Comparison of ENCODE assay signal across 15 cellular contexts in the genomic region with DNA sequence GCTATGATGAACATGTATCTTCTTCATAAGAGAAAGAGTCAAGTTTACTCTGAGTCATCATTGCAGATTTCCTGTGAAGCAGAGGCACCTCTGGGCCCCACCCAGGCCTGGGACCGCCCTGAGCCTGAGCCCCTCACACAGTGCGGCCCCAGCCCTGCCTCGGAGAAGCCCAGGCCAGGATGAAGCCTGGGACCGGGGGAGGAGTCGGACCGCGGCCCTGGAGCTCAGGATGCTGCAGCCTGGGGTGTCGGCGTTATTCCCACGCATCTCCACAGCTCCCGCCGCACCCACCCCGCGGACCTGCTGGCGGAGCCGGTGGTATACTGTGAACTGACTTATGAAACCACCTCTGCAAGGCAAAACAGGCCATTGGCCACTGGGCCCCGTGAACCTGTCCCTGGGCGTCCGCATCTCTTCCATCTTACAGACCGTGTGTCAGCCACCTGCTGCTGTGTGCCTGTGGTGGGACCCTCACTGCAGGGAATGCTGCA. TPM values are rescaled to one million over a fixed set of nuclear protein-coding genes. Genes with fewer than 3 reads are reported as not detected.
A peak's percentile ranks its signal among the peaks of the same experiment; 100 is the strongest.
DNase-seq lines count a peak whose midpoint lies in the region; ATAC-seq, FAIRE-seq and TF ChIP-seq lines count a peak whose summit lies in the region.
"Had no signal": no experiment of that assay in that cellular context is flagged by ENCODE, and none has a peak within 500 bp of the region (broad histone marks: within the 10 kb centered on the region; RNA-seq: fewer than 3 reads in every experiment).

No MANE protein-coding gene starts in this region.

- peaks cover 0 to 4% (median under 1%) of the 10 kb centered on the region in 3 experiments; a peak in 4 of 7 replicates for H3K36me3 Mint-ChIP-seq in H9 (ENCODE audit: insufficient read depth in 1 of 3, low read depth in 3 of 3)
- no peaks in the 10 kb centered on the region for H3K36me3 Mint-ChIP-seq in activated naive CD8-positive, alpha-beta T cell treated with anti-CD3 and anti-CD28 coated beads, Interleukin-2, amount 50 U/mL, for 24 hours (ENCODE audit: low read depth)
- H3K36me3 Mint-ChIP-seq in activated CD4-positive, alpha-beta memory T cell treated with anti-CD3 and anti-CD28 coated beads for 36 hours = no peaks in the 10 kb centered on the region
- H3K36me3 Mint-ChIP-seq: activated CD8-positive, alpha-beta memory T cell treated with anti-CD3 and anti-CD28 coated beads, Interleukin-2, amount 10 ng/mL, durations not matched to agents 7 days and 5 days had no signal

- H3K36me3 ChIP-seq in hepatocyte (replicated peaks; ENCODE audit: insufficient read depth, low read depth) = no peaks in the 10 kb centered on the region
- H3K36me3 ChIP-seq in spleen = peaks cover 0 to 5% (median 0%) of the 10 kb centered on the region in 6 donors

- H3K23ac ChIP-seq in H9 (ENCODE audit: insufficient read length, low read depth, low read length) = no peak overlapping the region

- no peak overlapping the region for H2BK120ac ChIP-seq in H9 (ENCODE audit: low read depth, low read length, poor library complexity, severe bottlenecking)

- H2AK5ac ChIP-seq in H9 (ENCODE audit: insufficient read length, low read length) = no peak overlapping the region

- CTCF ChIA-PET in activated CD4-positive, alpha-beta memory T cell treated with anti-CD3 and anti-CD28 coated beads for 36 hours (lab: Charles Lee) = no interaction called here

- no peak overlapping the region for H4K91ac ChIP-seq in H9 (ENCODE audit: insufficient read length, low read depth, low read length)

- H3K4me3 ChIP-seq in hepatocyte (no peak overlapping the region), spleen (no peak overlapping the region)

- peak; percentile 54 for ATAC-seq in activated naive CD8-positive, alpha-beta T cell treated with anti-CD3 and anti-CD28 coated beads, Interleukin-2, amount 50 U/mL, for 24 hours
- no peak for ATAC-seq in GM21447 (IDR thresholded peaks at IDR 0.05; ENCODE audit: unreplicated experiment)
- ATAC-seq: activated CD8-positive, alpha-beta memory T cell treated with anti-CD3 and anti-CD28 coated beads, Interleukin-2, amount 10 ng/mL, durations not matched to agents 7 days and 5 days had no signal

- H3K14ac ChIP-seq in H9 (ENCODE audit: insufficient read depth, low read length) = no peak overlapping the region

- no peak overlapping the region for H3K27ac Mint-ChIP-seq in H9
- H3K27ac Mint-ChIP-seq in activated naive CD8-positive, alpha-beta T cell treated with anti-CD3 and anti-CD28 coated beads, Interleukin-2, amount 50 U/mL, for 24 hours = no peak overlapping the region
- no peak overlapping the region for H3K27ac Mint-ChIP-seq in activated CD4-positive, alpha-beta memory T cell treated with anti-CD3 and anti-CD28 coated beads for 36 hours
- H3K27ac Mint-ChIP-seq: activated CD8-positive, alpha-beta memory T cell treated with anti-CD3 and anti-CD28 coated beads, Interleukin-2, amount 10 ng/mL, durations not matched to agents 7 days and 5 days; T-helper 1 cell treated with Interleukin-12 subunit alpha and Interleukin-12 subunit beta and Interleukin-4 antibody, amounts not matched to agents 30 μg/mL and 1 μg/mL, for 36 hours had no signal

- POLR2A ChIA-PET in activated CD4-positive, alpha-beta memory T cell treated with anti-CD3 and anti-CD28 coated beads for 36 hours (lab: Charles Lee) = no interaction called here

- no peak overlapping the region for H4K5ac ChIP-seq in H9 (ENCODE audit: insufficient read length, low read depth, low read length)

- no peak overlapping the region for H2BK5ac ChIP-seq in H9 (ENCODE audit: insufficient read length, low read length)

- no peak overlapping the region for H3K4ac ChIP-seq in H9 (ENCODE audit: low read depth, low read length)

- no peak overlapping the region for H3T11ph ChIP-seq in H9 (ENCODE audit: low read length)

- no peak overlapping the region for H4K8ac ChIP-seq in H9 (replicated peaks; ENCODE audit: insufficient read length, low read depth, low read length)

- peak overlapping the region in 1 of 2 experiments; percentile 41; a peak in 1 of 5 replicates for H3K4me3 Mint-ChIP-seq in H9
- H3K4me3 Mint-ChIP-seq in activated naive CD8-positive, alpha-beta T cell treated with anti-CD3 and anti-CD28 coated beads, Interleukin-2, amount 50 U/mL, for 24 hours = no peak overlapping the region
- H3K4me3 Mint-ChIP-seq in activated CD4-positive, alpha-beta memory T cell treated with anti-CD3 and anti-CD28 coated beads for 36 hours = no peak overlapping the region
- H3K4me3 Mint-ChIP-seq: activated CD8-positive, alpha-beta memory T cell treated with anti-CD3 and anti-CD28 coated beads, Interleukin-2, amount 10 ng/mL, durations not matched to agents 7 days and 5 days; T-helper 1 cell treated with Interleukin-12 subunit alpha and Interleukin-12 subunit beta and Interleukin-4 antibody, amounts not matched to agents 30 μg/mL and 1 μg/mL, for 36 hours had no signal

- H3K79me1 ChIP-seq in H9 (ENCODE audit: insufficient read depth, low read depth, low read length, poor library complexity, severe bottlenecking) = no peaks in the 10 kb centered on the region

- no peak overlapping the region for H2BK15ac ChIP-seq in H9 (ENCODE audit: low read depth, low read length)

- intact Hi-C loops in spleen (cut with DNase I; ENCODE audit: low total_unique reads) = no loop called here
- intact Hi-C loops in activated CD4-positive, alpha-beta memory T cell treated with anti-CD3 and anti-CD28 coated beads for 36 hours (cut with micrococcal nuclease) = no loop called here

- H3K4me1 ChIP-seq in H9 (ENCODE audit: insufficient read depth, low read length) = no peaks in the 10 kb centered on the region; the same call in 1 of the 2 replicates
- peaks cover 41% of the 10 kb centered on the region for H3K4me1 ChIP-seq in hepatocyte (ENCODE audit: insufficient read depth)
- peaks cover 11 to 46% (median 31%) of the 10 kb centered on the region in 6 donors for H3K4me1 ChIP-seq in spleen

- H3K27ac ChIP-seq in H9 (ENCODE audit: insufficient read length, low read depth, low read length) = no peak overlapping the region
- peak overlapping the region; percentile 88 for H3K27ac ChIP-seq in hepatocyte
- no peak overlapping the region for H3K27ac ChIP-seq in spleen
- H3K27ac ChIP-seq: brain microvascular endothelial cell had no signal

- no peak overlapping the region for H3K9ac ChIP-seq in H9 (ENCODE audit: extremely low read depth, insufficient read length, low read length)

- H3K27me3 Mint-ChIP-seq in H9 (ENCODE audit: low read depth) = peaks cover 5% of the 10 kb centered on the region
- peaks cover 14% of the 10 kb centered on the region for H3K27me3 Mint-ChIP-seq in activated naive CD8-positive, alpha-beta T cell treated with anti-CD3 and anti-CD28 coated beads, Interleukin-2, amount 50 U/mL, for 24 hours
- H3K27me3 Mint-ChIP-seq in activated CD4-positive, alpha-beta memory T cell treated with anti-CD3 and anti-CD28 coated beads for 36 hours = peaks cover 25% of the 10 kb centered on the region

- TF ChIP-seq CTCF in H9 (conservative IDR thresholded peaks at IDR 0.05) (no peak), hepatocyte (IDR thresholded peaks at IDR 0.05; ENCODE audit: poor library complexity) (no peak), spleen (IDR thresholded peaks at IDR 0.05 in 8 of 11, conservative IDR thresholded peaks at IDR 0.05 in 3 of 11) (no peak)

- H3K79me2 ChIP-seq in H9 (ENCODE audit: insufficient read depth, low read length) (no peaks in the 10 kb centered on the region), hepatocyte (peaks cover 26% of the 10 kb centered on the region)

- no peak for TF ChIP-seq POLR2A in spleen (IDR thresholded peaks at IDR 0.05)

- no peaks in the 10 kb centered on the region; the same call in 1 of the 2 replicates for H3K27me3 ChIP-seq in H9 (ENCODE audit: insufficient read depth, low read length)
- H3K27me3 ChIP-seq in hepatocyte = peaks cover 3% of the 10 kb centered on the region
- peaks cover 0 to 79% (median 21%) of the 10 kb centered on the region in 7 donors for H3K27me3 ChIP-seq in spleen (replicated peaks in 1 of 7)
- H3K27me3 ChIP-seq: brain microvascular endothelial cell had no signal

- peaks cover 31% of the 10 kb centered on the region for H3K23me2 ChIP-seq in H9 (ENCODE audit: insufficient read length, low read depth, low read length, poor library complexity, severe bottlenecking)

- H3K56ac ChIP-seq in H9 (ENCODE audit: insufficient read length, low read depth, low read length) = no peak overlapping the region

- WGBS in H9 (ENCODE audit: extremely low coverage, insufficient read length, low lambda C conversion rate) = no CpG with 5 or more reads among the region's 20 CpGs
- 71% methylated on average over 20 of the region's 20 CpGs for WGBS in hepatocyte (ENCODE audit: low lambda C conversion rate, missing lambda C conversion rate)
- WGBS in spleen, 5 donors = 82 to 87% (median 85%) methylated on average over 20 of the region's 20 CpGs

- H3K9me3 ChIP-seq in H9 (ENCODE audit: control insufficient read depth, low read depth, low read length) = no peaks in the 10 kb centered on the region
- no peaks in the 10 kb centered on the region for H3K9me3 ChIP-seq in hepatocyte (ENCODE audit: low read depth)
- H3K9me3 ChIP-seq in spleen = no peaks in the 10 kb centered on the region
- H3K9me3 ChIP-seq: Caco-2 had no signal

- H4K20me1 ChIP-seq in H9 (ENCODE audit: control insufficient read depth, insufficient read depth, insufficient read length) = no peaks in the 10 kb centered on the region
- peaks cover 17% of the 10 kb centered on the region for H4K20me1 ChIP-seq in hepatocyte (ENCODE audit: insufficient read depth, poor library complexity, severe bottlenecking)

- H2BK12ac ChIP-seq in H9 (ENCODE audit: insufficient read length, low read depth, low read length) = no peak overlapping the region

- DNase-seq in H9 (peak; percentile 38), hepatocyte (ENCODE audit: low spot score) (no peak), spleen (peak; percentile 72), AG20443 (ENCODE audit: low spot score) (no peak), HTR-8/SVneo (ENCODE audit: insufficient read length, low spot score) (no peak)
- no peak for DNase-seq in activated naive CD8-positive, alpha-beta T cell treated with anti-CD3 and anti-CD28 coated beads, Interleukin-2, amount 50 U/mL, for 24 hours
- no peak for DNase-seq in activated CD4-positive, alpha-beta memory T cell treated with anti-CD3 and anti-CD28 coated beads for 36 hours
- DNase-seq: activated CD8-positive, alpha-beta memory T cell treated with anti-CD3 and anti-CD28 coated beads, Interleukin-2, amount 10 ng/mL, durations not matched to agents 7 days and 5 days; brain microvascular endothelial cell; NCI-H1417 treated with DMSO at 0.1 percent for 48 hours; occipital lobe; stimulated activated CD4-positive, alpha-beta T cell treated with anti-CD3 and anti-CD28 coated beads, Interleukin-4, amount 100 ng/mL, for 24 hours had no signal

- no peak overlapping the region for H3K4me2 ChIP-seq in H9 (ENCODE audit: insufficient read depth, insufficient read length, low read length)
- peak overlapping the region; percentile 21 for H3K4me2 ChIP-seq in hepatocyte

- no peak overlapping the region for H3K18ac ChIP-seq in H9 (ENCODE audit: insufficient read length, low read depth, low read length)

- peaks cover 21 to 25% of the 10 kb centered on the region in 2 experiments for H3K4me1 Mint-ChIP-seq in H9
- peaks cover 32% of the 10 kb centered on the region for H3K4me1 Mint-ChIP-seq in activated naive CD8-positive, alpha-beta T cell treated with anti-CD3 and anti-CD28 coated beads, Interleukin-2, amount 50 U/mL, for 24 hours
- peaks cover 10% of the 10 kb centered on the region for H3K4me1 Mint-ChIP-seq in activated CD4-positive, alpha-beta memory T cell treated with anti-CD3 and anti-CD28 coated beads for 36 hours (ENCODE audit: low read depth)

- no peak overlapping the region for H2AFZ ChIP-seq in H9 (ENCODE audit: low read length)
- no peak overlapping the region for H2AFZ ChIP-seq in hepatocyte

- H3K9me2 ChIP-seq in hepatocyte (replicated peaks; ENCODE audit: insufficient read depth) = no peaks in the 10 kb centered on the region

- no peaks in the 10 kb centered on the region; a peak in 1 of 5 replicates for H3K9me3 Mint-ChIP-seq in H9
- no peaks in the 10 kb centered on the region for H3K9me3 Mint-ChIP-seq in activated naive CD8-positive, alpha-beta T cell treated with anti-CD3 and anti-CD28 coated beads, Interleukin-2, amount 50 U/mL, for 24 hours
- no peaks in the 10 kb centered on the region for H3K9me3 Mint-ChIP-seq in activated CD4-positive, alpha-beta memory T cell treated with anti-CD3 and anti-CD28 coated beads for 36 hours
- H3K9me3 Mint-ChIP-seq: T-helper 1 cell treated with Interleukin-12 subunit alpha and Interleukin-12 subunit beta and Interleukin-4 antibody, amounts not matched to agents 30 μg/mL and 1 μg/mL, for 36 hours had no signal

- no peak for FAIRE-seq in HTR-8/SVneo (lab: Jason Lieb, UNC)

- H2BK20ac ChIP-seq in H9 (ENCODE audit: low read depth, low read length, poor library complexity, severe bottlenecking) = no peak overlapping the region

RNA-seq across cellular contexts. Expression of gene COL6A1, which starts 2.4 kb away (rescaled TPM):
- total RNA-seq in H9 (2021) (193 and 194 TPM in 2 replicates), hepatocyte (193 and 296 TPM in 2 replicates), spleen (100 to 1,000 TPM in 6 of 7 donors, 10 to 100 TPM in 1; 76.5 to 190 (median 139) TPM)
- polyA plus RNA-seq in hepatocyte (592 and 616 TPM in 2 replicates), spleen (100 to 1,000 TPM in 2 of 3 donors, 10 to 100 TPM in 1; 85.7 to 152 (median 119) TPM)
- total RNA-seq in activated CD4-positive, alpha-beta memory T cell treated with anti-CD3 and anti-CD28 coated beads for 36 hours = under 1 TPM; 0.39 to 0.40 TPM

Comparison
In these comparisons a context has a peak if more than half of its experiments do, and no peak if none do; other contexts are left out.
1. DNase-seq: peak in H9 (single experiment) and spleen (single experiment); none in activated naive CD8-positive, alpha-beta T cell treated with anti-CD3 and anti-CD28 coated beads, Interleukin-2, amount 50 U/mL, for 24 hours (single experiment), hepatocyte (single experiment), activated CD4-positive, alpha-beta memory T cell treated with anti-CD3 and anti-CD28 coated beads for 36 hours (single experiment), AG20443 (single experiment) and HTR-8/SVneo (single experiment).
2. RNA of gene COL6A1, which starts 2.4 kb away (total RNA-seq): 193 to 296 TPM in hepatocyte, 193 to 194 TPM in H9 and 76.5 to 190 TPM in spleen; 0.39 to 0.40 TPM in activated CD4-positive, alpha-beta memory T cell treated with anti-CD3 and anti-CD28 coated beads for 36 hours; every median in the first group is over 10 times any median in the second.